Comparison of ENCODE assay signal across 11 cellular contexts in genomic region chr5:151038801-151039238, GRCh38. TPM values are rescaled to one million over a fixed set of nuclear protein-coding genes. Genes with fewer than 3 reads are reported as not detected.
A peak's percentile ranks its signal among the peaks of the same experiment; 100 is the strongest.
DNase-seq lines count a peak whose midpoint lies in the region; ATAC-seq, FAIRE-seq and TF ChIP-seq lines count a peak whose summit lies in the region.
"Had no signal": no experiment of that assay in that cellular context is flagged by ENCODE, and none has a peak within 500 bp of the region (broad histone marks: within the 10 kb centered on the region; RNA-seq: fewer than 3 reads in every experiment).

No MANE protein-coding gene starts in this region.

- H3K4me3 ChIP-seq in fibroblast of lung (replicated peaks in 1 of 4; ENCODE audit: control extremely low read depth in 1 of 4, insufficient read depth in 1 of 4, low read depth in 3 of 4, low read length in 4 of 4): no peak overlapping the region
- no peak overlapping the region for H3K4me3 ChIP-seq in body of pancreas

- TF ChIP-seq POLR2A in body of pancreas (IDR thresholded peaks at IDR 0.05): no peak

- ATAC-seq in sciatic nerve (peak; percentile 1), body of pancreas (no peak), GM21515 (IDR thresholded peaks at IDR 0.05; ENCODE audit: unreplicated experiment) (no peak), HG03095 (IDR thresholded peaks at IDR 0.05; ENCODE audit: unreplicated experiment) (no peak)

- peak; percentile 50 for DNase-seq in AG08395 (ENCODE audit: low spot score)
- DNase-seq in RCC 7860 (ENCODE audit: low spot score): peak; percentile 22
- peak in 1 of 2 donors; percentile 30 for DNase-seq in fibroblast of lung (ENCODE audit: low read depth in 2 of 2)
- no peak for DNase-seq in sciatic nerve (ENCODE audit: low spot score)
- no peak for DNase-seq in body of pancreas
- DNase-seq in central memory CD4-positive, alpha-beta T cell: no peak
- DNase-seq: brain microvascular endothelial cell, NCI-H187 treated with DMSO at 0.1 percent for 48 hours had no signal

- no peak overlapping the region for H2AFZ ChIP-seq in fibroblast of lung (ENCODE audit: low read length)

- no peak overlapping the region for H3K9ac ChIP-seq in fibroblast of lung (ENCODE audit: insufficient read depth, low read length)

- no peaks in the 10 kb centered on the region for H3K9me3 ChIP-seq in fibroblast of lung (ENCODE audit: control insufficient read depth, insufficient read depth, low read depth, low read length)
- H3K9me3 ChIP-seq in body of pancreas: no peaks in the 10 kb centered on the region

- intact Hi-C loops in sciatic nerve (cut with DNase I) (no loop called here), body of pancreas (cut with DNase I) (no loop called here)

- H3K4me1 ChIP-seq in fibroblast of lung (ENCODE audit: control insufficient read depth, extremely low read depth, insufficient read depth, low read length): peaks cover 26% of the 10 kb centered on the region
- peaks cover 3% of the 10 kb centered on the region for H3K4me1 ChIP-seq in body of pancreas

- FAIRE-seq in RCC 7860 (lab: Jason Lieb, UNC): no peak

- H3K27me3 ChIP-seq in fibroblast of lung (ENCODE audit: control insufficient read depth, insufficient read depth, low read length): no peaks in the 10 kb centered on the region
- H3K27me3 ChIP-seq in body of pancreas: no peaks in the 10 kb centered on the region
- H3K27me3 ChIP-seq: brain microvascular endothelial cell had no signal

- H3K36me3 ChIP-seq in fibroblast of lung (ENCODE audit: control insufficient read depth, insufficient read depth, low read length) (peaks cover 15% of the 10 kb centered on the region), body of pancreas (replicated peaks in 1 of 2; ENCODE audit: insufficient read depth in 1 of 2, low read depth in 2 of 2) (peaks cover 16 to 59% of the 10 kb centered on the region in 2 donors)

- H3K4me2 ChIP-seq in fibroblast of lung (ENCODE audit: extremely low read depth, insufficient read depth, low read length): no peak overlapping the region

- 81 to 85% methylated on average over 2 to 7 of the region's 7 CpGs for WGBS in body of pancreas, 2 donors

- H3K27ac ChIP-seq in fibroblast of lung (ENCODE audit: insufficient read depth, low read length) (peak overlapping the region; percentile 53), body of pancreas (peak overlapping the region in 1 of 4 donors; percentile 9)

- no peak for TF ChIP-seq CTCF in fibroblast of lung (conservative IDR thresholded peaks at IDR 0.05 in 1 of 2, IDR thresholded peaks at IDR 0.05 in 1 of 2; ENCODE audit: low read depth in 1 of 2, low read length in 2 of 2)
- TF ChIP-seq CTCF in body of pancreas (IDR thresholded peaks at IDR 0.05): no peak

- H3K79me2 ChIP-seq in fibroblast of lung (ENCODE audit: control insufficient read depth, insufficient read depth, low read length): no peaks in the 10 kb centered on the region

- no peaks in the 10 kb centered on the region for H4K20me1 ChIP-seq in fibroblast of lung (ENCODE audit: control insufficient read depth, extremely low read depth, insufficient read depth, low read length)

RNA-seq across cellular contexts. Expression of gene GPX3, which starts 18.4 kb away (rescaled TPM):
- total RNA-seq in fibroblast of lung (126 and 182 TPM in 2 replicates), sciatic nerve (1,443 TPM), body of pancreas (1,000 to 10,000 TPM in 1 of 2 donors, 100 to 1,000 TPM in 1; 686 to 1,482 TPM)
- polyA plus RNA-seq in fibroblast of lung: 217 and 267 TPM in 2 replicates
- polyA plus RNA-seq in fibroblast of lung (2012): 92.3 and 130 TPM in 2 replicates
- polyA minus RNA-seq in fibroblast of lung (ENCODE audit: low replicate concordance): 201 and 308 TPM in 2 replicates
- total RNA-seq: T-helper 1 cell treated with Interleukin-12 subunit alpha and Interleukin-12 subunit beta and Interleukin-4 antibody, amounts not matched to agents 30 ng/mL and 1 ng/mL, for 36 hours had no signal

RNA-seq across cellular contexts. Expression of gene TNIP1, which starts 42.0 kb away (rescaled TPM):
- total RNA-seq in fibroblast of lung: 54.7 and 59.1 TPM in 2 replicates
- polyA plus RNA-seq in fibroblast of lung: 32.9 and 47.2 TPM in 2 replicates
- polyA plus RNA-seq in fibroblast of lung (2012): 40.4 and 60.0 TPM in 2 replicates
- polyA minus RNA-seq in fibroblast of lung (ENCODE audit: low replicate concordance): 26.1 and 37.6 TPM in 2 replicates
- 80.2 TPM for total RNA-seq in sciatic nerve
- total RNA-seq in body of pancreas: 100 to 1,000 TPM in 1 of 2 donors, 10 to 100 TPM in 1; 89.3 to 111 TPM

Comparison
In these comparisons a context has a peak if more than half of its experiments do, and no peak if none do; other contexts are left out.
1. DNase-seq: peak in AG08395 (single experiment) and RCC 7860 (single experiment); none in sciatic nerve (single experiment), body of pancreas (0 of 4) and central memory CD4-positive, alpha-beta T cell (single experiment).